In genomic region chr5:127975961-127976360, GRCh38 we compare ENCODE assay signal across 33 cellular contexts.
DNase-seq lines count a peak whose midpoint lies in the region; ATAC-seq, FAIRE-seq and TF ChIP-seq lines count a peak whose summit lies in the region.
"Had no signal": no experiment of that assay in that cellular context is flagged by ENCODE, and none has a peak within 500 bp of the region (broad histone marks: within the 10 kb centered on the region; RNA-seq: fewer than 3 reads in every experiment).

No MANE protein-coding gene starts in this region.

- TF ChIP-seq CTCF in heart left ventricle (IDR thresholded peaks at IDR 0.05), result no peak
- TF ChIP-seq CTCF in Panc1 (IDR thresholded peaks at IDR 0.05), result peak; percentile 20; the same call in 1 of the 2 replicates
- peak; percentile 19 for TF ChIP-seq CTCF in foreskin keratinocyte (conservative IDR thresholded peaks at IDR 0.05)
- peak; percentile 8 for TF ChIP-seq CTCF in upper lobe of right lung (IDR thresholded peaks at IDR 0.05)
- no peak for TF ChIP-seq CTCF in GM10248 (IDR thresholded peaks at IDR 0.05; ENCODE audit: control extremely low read depth, extremely low read depth, low read depth, missing control alignments)

- POLR2A ChIA-PET in Panc1 (lab: Charles Lee) (no interaction called here), GM10248 (lab: Yijun Ruan, JAX) (no interaction called here)

- H3K4me3 ChIP-seq in heart left ventricle (peak overlapping the region in 1 of 12 donors; percentile 1), Panc1 (ENCODE audit: low read depth in 2 of 2, low read length in 2 of 2) (no peak overlapping the region), upper lobe of right lung (no peak overlapping the region)
- H3K4me3 ChIP-seq: dorsolateral prefrontal cortex, MG63, SK-N-MC had no signal

- in situ Hi-C loops in Panc1 (cut with HindIII; ENCODE audit: low pct_unique_long_range_greater_than_20kb, low sequenced_read_pairs), result no loop called here

- H3K27ac ChIP-seq in heart left ventricle (peak overlapping the region in 8 of 12 donors; percentile 0 to 64 (median 43)), Panc1 (ENCODE audit: low read length) (no peak overlapping the region), foreskin keratinocyte (no peak overlapping the region), upper lobe of right lung (no peak overlapping the region)
- H3K27ac ChIP-seq: SK-N-MC had no signal

- no peak for DNase-seq in heart left ventricle
- no peak for DNase-seq in cardiac septum (ENCODE audit: low spot score)
- DNase-seq in Panc1 (ENCODE audit: low read depth, low spot score), result no peak
- DNase-seq in foreskin keratinocyte, result no peak
- DNase-seq in upper lobe of right lung, result no peak
- no peak for DNase-seq in GM10248 (ENCODE audit: extremely low spot score)
- DNase-seq in DMS53 (lab: John Stamatoyannopoulos, UW), result no peak
- no peak for DNase-seq in GM12892 (ENCODE audit: insufficient read length)
- DNase-seq: 8988T; activated CD4-positive, alpha-beta T cell treated with anti-CD3 and anti-CD28 coated beads for 36 hours; activated CD8-positive, alpha-beta T cell treated with anti-CD3 and anti-CD28 coated beads, Interleukin-2, amount 10 ng/mL, durations not matched to agents 7 days and 5 days; activated effector memory CD4-positive, alpha-beta T cell treated with anti-CD3 and anti-CD28 coated beads, Interleukin-2, amount 50 U/mL, for 16 hours; activated naive CD8-positive, alpha-beta T cell treated with anti-CD3 and anti-CD28 coated beads for 36 hours; aorta; central memory CD4-positive, alpha-beta T cell; dorsolateral prefrontal cortex; EL; GOT3; islet precursor cell; MG63; NCI-H1417; NCI-H2081; NCI-H345; NCI-H774; nephron progenitor cell; right cardiac atrium; stimulated activated CD4-positive, alpha-beta T cell treated with anti-CD3 and anti-CD28 coated beads, Interleukin-12 subunit alpha, Interleukin-12 subunit beta, amount 100 ng/mL, for 4 hours; stimulated activated CD4-positive, alpha-beta T cell treated with anti-CD3 and anti-CD28 coated beads, Interleukin-4, amount 100 ng/mL, for 24 hours; substantia nigra; T-helper 17 cell had no signal

- no TSS peak for BruUV-seq in Panc1 (replicated peaks; lab: Mats Ljungman, UMichigan)

- CTCF ChIA-PET in Panc1 (lab: Charles Lee), result no interaction called here
- CTCF ChIA-PET in GM10248 (lab: Yijun Ruan, JAX), result no interaction called here

- no peak for FAIRE-seq in GM12892 (lab: Jason Lieb, UNC)
- FAIRE-seq: endothelial cell of umbilical vein had no signal

- no peaks in the 10 kb centered on the region for H3K36me3 ChIP-seq in heart left ventricle
- H3K36me3 ChIP-seq in Panc1 (ENCODE audit: control insufficient read depth, insufficient read depth, low read length), result no peaks in the 10 kb centered on the region
- H3K36me3 ChIP-seq in upper lobe of right lung, result no peaks in the 10 kb centered on the region
- H3K36me3 ChIP-seq: MG63 had no signal

- H3K9me3 ChIP-seq in heart left ventricle (no peaks in the 10 kb centered on the region), Panc1 (ENCODE audit: control insufficient read depth, insufficient read depth, low read depth, low read length) (no peaks in the 10 kb centered on the region), upper lobe of right lung (no peaks in the 10 kb centered on the region)
- H3K9me3 ChIP-seq: MG63 had no signal

- H3K4me1 ChIP-seq in heart left ventricle (peaks cover 0 to 15% (median 1%) of the 10 kb centered on the region in 12 donors), Panc1 (ENCODE audit: control insufficient read depth, insufficient read depth, low read length) (no peaks in the 10 kb centered on the region), foreskin keratinocyte (peaks cover under 1% of the 10 kb centered on the region), upper lobe of right lung (no peaks in the 10 kb centered on the region)

- intact Hi-C loops in heart left ventricle (cut with DNase I), result loop anchor here in 2 of 10 donors (5.0 to 10.0 kb wide), 2 partner anchors 59 to 106 kb away; partner anchors contain the start of gene SLC12A2 (in 1 of the 2)
- intact Hi-C loops in cardiac septum (cut with DNase I), result no loop called here
- intact Hi-C loops in Panc1 (cut with micrococcal nuclease; ENCODE audit: unreplicated experiment), result no loop called here
- intact Hi-C loops in upper lobe of right lung (cut with DNase I), result no loop called here

- ATAC-seq in heart left ventricle (no peak), Panc1 (no peak), foreskin keratinocyte (no peak), upper lobe of right lung (no peak)
- ATAC-seq: activated CD4-positive, alpha-beta T cell treated with anti-CD3 and anti-CD28 coated beads for 36 hours; activated CD8-positive, alpha-beta T cell treated with anti-CD3 and anti-CD28 coated beads, Interleukin-2, amount 10 ng/mL, durations not matched to agents 7 days and 5 days; right cardiac atrium; stimulated activated effector memory CD8-positive, alpha-beta T cell treated with anti-CD3 and anti-CD28 coated beads, Interleukin-12 subunit alpha, Interleukin-12 subunit beta, amount 100 ng/mL, for 72 hours; T-helper 17 cell had no signal

- TF ChIP-seq POLR2A in heart left ventricle (IDR thresholded peaks at IDR 0.05) (no peak), GM12892 (IDR thresholded peaks at IDR 0.05; ENCODE audit: low read depth, low read length) (no peak)

- 86 to 92% (median 90%) methylated on average over 2 of the region's 2 CpGs for WGBS in heart left ventricle, 4 donors

- H3K27me3 ChIP-seq in heart left ventricle (no peaks in the 10 kb centered on the region), Panc1 (ENCODE audit: control insufficient read depth, insufficient read depth, low read length) (no peaks in the 10 kb centered on the region), foreskin keratinocyte (no peaks in the 10 kb centered on the region), upper lobe of right lung (no peaks in the 10 kb centered on the region)
- H3K27me3 ChIP-seq: dorsolateral prefrontal cortex, MG63 had no signal

Comparison
In these comparisons a context has a peak if more than half of its experiments do, and no peak if none do; other contexts are left out.
1. H3K27ac ChIP-seq: peak in heart left ventricle (8 of 12); none in Panc1 (single experiment), foreskin keratinocyte (single experiment) and upper lobe of right lung (single experiment).
2. CTCF ChIP-seq: peak in Panc1 (single experiment), foreskin keratinocyte (single experiment) and upper lobe of right lung (single experiment); none in heart left ventricle (0 of 12) and GM10248 (single experiment).